ENCODE assay signal across 14 cellular contexts in the genomic region with DNA sequence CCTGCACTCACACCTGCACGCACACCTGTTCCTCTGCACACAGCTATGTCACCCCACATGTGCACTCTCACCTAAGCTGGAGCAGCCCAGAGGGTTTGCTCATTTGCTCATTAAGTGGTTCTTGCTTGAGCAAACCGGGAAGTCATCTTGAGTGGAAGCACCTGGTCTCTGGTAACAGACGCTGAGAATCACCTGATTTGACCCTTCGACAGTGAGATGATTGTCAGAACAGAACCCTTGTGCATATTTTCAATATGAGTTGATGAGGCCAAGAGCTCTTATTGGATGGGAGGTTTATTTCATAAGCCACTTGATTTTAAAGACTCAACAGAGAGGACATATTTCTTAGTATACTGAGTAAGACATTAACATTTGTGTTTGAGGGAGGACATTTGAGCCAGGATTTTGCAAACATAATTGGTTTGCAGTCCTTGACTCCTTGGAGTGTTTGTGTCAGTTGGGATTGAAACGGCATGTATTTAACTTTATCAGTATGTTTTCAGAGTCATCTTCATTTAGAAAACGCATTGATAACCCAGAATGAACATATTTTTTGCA. TPM values are rescaled to one million over a fixed set of nuclear protein-coding genes. Genes with fewer than 3 reads are reported as not detected.
DNase-seq lines count a peak whose midpoint lies in the region; ATAC-seq and TF ChIP-seq lines count a peak whose summit lies in the region.
"Had no signal": no experiment of that assay in that cellular context is flagged by ENCODE, and none has a peak within 500 bp of the region (broad histone marks: within the 10 kb centered on the region; RNA-seq: fewer than 3 reads in every experiment).

No MANE protein-coding gene starts in this region.

- WGBS in adrenal gland, 4 donors = 60 to 75% (median 69%) methylated on average over 6 of the region's 6 CpGs

- no peaks in the 10 kb centered on the region for H3K36me3 ChIP-seq in mucosa of descending colon (ENCODE audit: low read depth)
- H3K36me3 ChIP-seq in adrenal gland (replicated peaks in 1 of 2) = no peaks in the 10 kb centered on the region

- no peak overlapping the region for H3K27ac ChIP-seq in adrenal gland
- H3K27ac ChIP-seq: hepatocyte had no signal

- H3K4me3 Mint-ChIP-seq in activated naive CD8-positive, alpha-beta T cell treated with anti-CD3 and anti-CD28 coated beads, Interleukin-2, amount 50 U/mL, for 24 hours = no peak overlapping the region
- H3K4me3 Mint-ChIP-seq in activated CD4-positive, alpha-beta T cell treated with anti-CD3 and anti-CD28 coated beads, Interleukin-2, amount 10 ng/mL, durations not matched to agents 24 days and 14 days = no peak overlapping the region

- H3K4me1 ChIP-seq in mucosa of descending colon (ENCODE audit: low read depth) = no peaks in the 10 kb centered on the region
- no peaks in the 10 kb centered on the region for H3K4me1 ChIP-seq in adrenal gland (replicated peaks in 1 of 2)

- H3K4me3 ChIP-seq in mucosa of descending colon (no peak overlapping the region), adrenal gland (no peak overlapping the region)
- H3K4me3 ChIP-seq: hepatocyte had no signal

- peaks cover 5% of the 10 kb centered on the region for H3K27me3 Mint-ChIP-seq in activated naive CD8-positive, alpha-beta T cell treated with anti-CD3 and anti-CD28 coated beads, Interleukin-2, amount 50 U/mL, for 24 hours
- H3K27me3 Mint-ChIP-seq in activated CD4-positive, alpha-beta T cell treated with anti-CD3 and anti-CD28 coated beads, Interleukin-2, amount 10 ng/mL, durations not matched to agents 24 days and 14 days = no peaks in the 10 kb centered on the region

- H3K36me3 Mint-ChIP-seq in activated naive CD8-positive, alpha-beta T cell treated with anti-CD3 and anti-CD28 coated beads, Interleukin-2, amount 50 U/mL, for 24 hours (ENCODE audit: low read depth) = no peaks in the 10 kb centered on the region
- no peaks in the 10 kb centered on the region for H3K36me3 Mint-ChIP-seq in activated CD4-positive, alpha-beta T cell treated with anti-CD3 and anti-CD28 coated beads, Interleukin-2, amount 10 ng/mL, durations not matched to agents 24 days and 14 days (ENCODE audit: low read depth)

- no peaks in the 10 kb centered on the region for H3K9me3 Mint-ChIP-seq in activated naive CD8-positive, alpha-beta T cell treated with anti-CD3 and anti-CD28 coated beads, Interleukin-2, amount 50 U/mL, for 24 hours
- no peaks in the 10 kb centered on the region for H3K9me3 Mint-ChIP-seq in activated CD4-positive, alpha-beta T cell treated with anti-CD3 and anti-CD28 coated beads, Interleukin-2, amount 10 ng/mL, durations not matched to agents 24 days and 14 days

- intact Hi-C loops in mucosa of descending colon (cut with DNase I, micrococcal nuclease) = no loop called here
- intact Hi-C loops in adrenal gland (cut with DNase I) = no loop called here
- intact Hi-C loops in activated CD4-positive, alpha-beta T cell treated with anti-CD3 and anti-CD28 coated beads, Interleukin-2, amount 10 ng/mL, durations not matched to agents 24 days and 14 days (cut with micrococcal nuclease) = no loop called here

- H3K4me1 Mint-ChIP-seq in activated naive CD8-positive, alpha-beta T cell treated with anti-CD3 and anti-CD28 coated beads, Interleukin-2, amount 50 U/mL, for 24 hours = no peaks in the 10 kb centered on the region
- H3K4me1 Mint-ChIP-seq in activated CD4-positive, alpha-beta T cell treated with anti-CD3 and anti-CD28 coated beads, Interleukin-2, amount 10 ng/mL, durations not matched to agents 24 days and 14 days = peaks cover 2% of the 10 kb centered on the region

- H3K27me3 ChIP-seq in adrenal gland = no peaks in the 10 kb centered on the region
- H3K27me3 ChIP-seq: hepatocyte had no signal

- H3K9me3 ChIP-seq in mucosa of descending colon (no peaks in the 10 kb centered on the region), adrenal gland (replicated peaks in 1 of 3) (no peaks in the 10 kb centered on the region)

- ATAC-seq in mucosa of descending colon = peak; percentile 20
- no peak for ATAC-seq in activated naive CD8-positive, alpha-beta T cell treated with anti-CD3 and anti-CD28 coated beads, Interleukin-2, amount 50 U/mL, for 24 hours
- ATAC-seq in HG02763 (IDR thresholded peaks at IDR 0.05; ENCODE audit: unreplicated experiment) = no peak

- no peak for TF ChIP-seq CTCF in mucosa of descending colon (IDR thresholded peaks at IDR 0.05)
- no peak for TF ChIP-seq CTCF in adrenal gland (IDR thresholded peaks at IDR 0.05)

- peak; percentile 94 for DNase-seq in DMS153 treated with DMSO at 0.1 percent for 48 hours (lab: John Stamatoyannopoulos, UW; ENCODE audit: unreplicated experiment)
- peak; percentile 74 for DNase-seq in NCI-H1105 (lab: John Stamatoyannopoulos, UW)
- peak; percentile 62 for DNase-seq in RPMI8226
- no peak for DNase-seq in mucosa of descending colon
- no peak for DNase-seq in activated naive CD8-positive, alpha-beta T cell treated with anti-CD3 and anti-CD28 coated beads, Interleukin-2, amount 50 U/mL, for 24 hours
- DNase-seq in adrenal gland = no peak
- no peak for DNase-seq in activated CD4-positive, alpha-beta T cell treated with anti-CD3 and anti-CD28 coated beads, Interleukin-2, amount 10 ng/mL, durations not matched to agents 24 days and 14 days
- DNase-seq: activated naive CD4-positive, alpha-beta T cell treated with Interleukin-2 at 50 U/mL for 16 hours; EL; NCI-H446; stimulated activated naive CD4-positive, alpha-beta T cell treated with Interleukin-2 at 50 U/mL for 16 hours; T1000 had no signal

- no peak overlapping the region for H3K27ac Mint-ChIP-seq in activated naive CD8-positive, alpha-beta T cell treated with anti-CD3 and anti-CD28 coated beads, Interleukin-2, amount 50 U/mL, for 24 hours
- H3K27ac Mint-ChIP-seq in activated CD4-positive, alpha-beta T cell treated with anti-CD3 and anti-CD28 coated beads, Interleukin-2, amount 10 ng/mL, durations not matched to agents 24 days and 14 days = no peak overlapping the region

- no peak for TF ChIP-seq POLR2A in adrenal gland (IDR thresholded peaks at IDR 0.05)

RNA-seq across cellular contexts. Expression of gene LPCAT1, which starts 22.1 kb away (rescaled TPM):
- total RNA-seq in mucosa of descending colon (10 to 100 TPM in 2 of 3 donors, 1 to 10 TPM in 1; 6.7 to 27.2 (median 26.0) TPM), adrenal gland (10 to 100 TPM; 33.9 to 59.1 (median 43.4) TPM)
- polyA plus RNA-seq in adrenal gland = 10 to 100 TPM; 23.2 to 45.3 (median 42.8) TPM
- 93.2 and 95.6 TPM in 2 replicates for total RNA-seq in activated CD4-positive, alpha-beta T cell treated with anti-CD3 and anti-CD28 coated beads, Interleukin-2, amount 10 ng/mL, durations not matched to agents 24 days and 14 days

Comparison
In these comparisons a context has a peak if more than half of its experiments do, and no peak if none do; other contexts are left out.
1. DNase-seq: peak in DMS153 treated with DMSO at 0.1 percent for 48 hours (single experiment), NCI-H1105 (single experiment) and RPMI8226 (single experiment); none in mucosa of descending colon (0 of 3), activated naive CD8-positive, alpha-beta T cell treated with anti-CD3 and anti-CD28 coated beads, Interleukin-2, amount 50 U/mL, for 24 hours (single experiment), adrenal gland (0 of 7) and activated CD4-positive, alpha-beta T cell treated with anti-CD3 and anti-CD28 coated beads, Interleukin-2, amount 10 ng/mL, durations not matched to agents 24 days and 14 days (single experiment).